In genomic region chr17:44326867-44327444, GRCh38 we compare ENCODE assay signal across 1 cellular context.
A peak's percentile ranks its signal among the peaks of the same experiment; 100 is the strongest.
TF ChIP-seq lines count a peak whose summit lies in the region.

No MANE protein-coding gene starts in this region.

TF ChIP-seq in HepG2, 621 proteins besides CTCF, POLR2A, EP300 and RAD21 (continued from another document and continues in another):
- TF ChIP-seq HOMEZ (CRISPR knock-in tag; IDR thresholded peaks at IDR 0.05; ENCODE audit: low read depth) (0 out of 2 replicates have a peak, but pooled peaks have one; percentile 30), SMYD3 (CRISPR knock-in tag; IDR thresholded peaks at IDR 0.05) (no peak), ZNF740 (CRISPR knock-in tag; IDR thresholded peaks at IDR 0.05) (peak; percentile 99), ZNF44 (CRISPR knock-in tag; IDR thresholded peaks at IDR 0.05) (no peak), HNF1B (CRISPR knock-in tag; IDR thresholded peaks at IDR 0.05) (peak; percentile 65), NFKBIZ (CRISPR knock-in tag; IDR thresholded peaks at IDR 0.05) (no peak), MAFG (CRISPR knock-in tag; IDR thresholded peaks at IDR 0.05) (no peak), HNRNPLL (IDR thresholded peaks at IDR 0.05; ENCODE audit: low read depth, low read length, poor library complexity, severe bottlenecking) (peak; percentile 56), ZNF501 (CRISPR knock-in tag; IDR thresholded peaks at IDR 0.05) (no peak), SP5 (CRISPR knock-in tag; IDR thresholded peaks at IDR 0.05; ENCODE audit: borderline replicate concordance, low read depth) (peak; percentile 89), ZNF7 (CRISPR knock-in tag; IDR thresholded peaks at IDR 0.05) (no peak), THRA (CRISPR knock-in tag; IDR thresholded peaks at IDR 0.05; ENCODE audit: borderline replicate concordance) (no peak), PATZ1 (CRISPR knock-in tag; IDR thresholded peaks at IDR 0.05) (peak; percentile 95), MYC (CRISPR knock-in tag; IDR thresholded peaks at IDR 0.05; ENCODE audit: borderline replicate concordance) (peak; percentile 96), ZNF331 (CRISPR knock-in tag; IDR thresholded peaks at IDR 0.05) (peak; percentile 62), GMEB2 (CRISPR knock-in tag; IDR thresholded peaks at IDR 0.05; ENCODE audit: low read depth) (0 out of 2 replicates have a peak, but pooled peaks have one; percentile 44), ZNF672 (CRISPR knock-in tag; IDR thresholded peaks at IDR 0.05) (no peak), ZNF513 (CRISPR knock-in tag; conservative IDR thresholded peaks at IDR 0.05) (no peak), FOXO4 (CRISPR knock-in tag; conservative IDR thresholded peaks at IDR 0.05) (no peak), ZNF720 (CRISPR knock-in tag; IDR thresholded peaks at IDR 0.05) (no peak), CAMTA2 (CRISPR knock-in tag; IDR thresholded peaks at IDR 0.05; ENCODE audit: borderline replicate concordance) (no peak), NR2C2 (CRISPR knock-in tag; IDR thresholded peaks at IDR 0.05; ENCODE audit: borderline replicate concordance) (0 out of 2 replicates have a peak, but pooled peaks have one; percentile 33), ZNF670 (CRISPR knock-in tag; IDR thresholded peaks at IDR 0.05; ENCODE audit: borderline replicate concordance) (0 out of 2 replicates have a peak, but pooled peaks have one; percentile 23), HINFP (CRISPR knock-in tag; IDR thresholded peaks at IDR 0.05; ENCODE audit: low read depth) (peak; percentile 80; the same call in 1 of the 2 replicates), SPEN (CRISPR knock-in tag; IDR thresholded peaks at IDR 0.05; ENCODE audit: low read depth) (peak; percentile 85), TBX3 (IDR thresholded peaks at IDR 0.05; ENCODE audit: borderline replicate concordance) (no peak), ZNF280D (CRISPR knock-in tag; IDR thresholded peaks at IDR 0.05) (peak; percentile 57; the same call in 1 of the 2 replicates), ZNF280B (CRISPR knock-in tag; IDR thresholded peaks at IDR 0.05; ENCODE audit: borderline replicate concordance) (no peak), RCOR2 (CRISPR knock-in tag; IDR thresholded peaks at IDR 0.05) (0 out of 2 replicates have a peak, but pooled peaks have one; percentile 29), SKI (IDR thresholded peaks at IDR 0.05; ENCODE audit: partially characterized antibody) (peak; percentile 76), CREBL2 (CRISPR knock-in tag; IDR thresholded peaks at IDR 0.05; ENCODE audit: borderline replicate concordance) (no peak), SOX6 (IDR thresholded peaks at IDR 0.05) (no peak), SOX6 (CRISPR knock-in tag; IDR thresholded peaks at IDR 0.05) (no peak), SRF (IDR thresholded peaks at IDR 0.05; ENCODE audit: low read depth, low read length) (peak; percentile 74; the same call in 1 of the 2 replicates), ARNTL (CRISPR knock-in tag; IDR thresholded peaks at IDR 0.05) (peak; percentile 99), ZSCAN20 (CRISPR knock-in tag; IDR thresholded peaks at IDR 0.05; ENCODE audit: borderline replicate concordance) (0 out of 2 replicates have a peak, but pooled peaks have one; percentile 37), TBX2 (CRISPR knock-in tag; IDR thresholded peaks at IDR 0.05; ENCODE audit: borderline replicate concordance) (peak; percentile 82; the same call in 1 of the 2 replicates), ZNF550 (CRISPR knock-in tag; IDR thresholded peaks at IDR 0.05; ENCODE audit: borderline replicate concordance) (no peak), ISX (CRISPR knock-in tag; conservative IDR thresholded peaks at IDR 0.05) (no peak), ZNF24 (IDR thresholded peaks at IDR 0.05) (no peak), CREB1 (IDR thresholded peaks at IDR 0.05) (peak; percentile 67; the same call in 1 of the 2 replicates), CREB1 (CRISPR knock-in tag; IDR thresholded peaks at IDR 0.05) (peak; percentile 88), ZNF576 (CRISPR knock-in tag; IDR thresholded peaks at IDR 0.05) (no peak), ZNF496 (CRISPR knock-in tag; IDR thresholded peaks at IDR 0.05; ENCODE audit: insufficient replicate concordance) (no peak), CENPX (CRISPR knock-in tag; IDR thresholded peaks at IDR 0.05) (no peak), SYNCRIP (IDR thresholded peaks at IDR 0.05; ENCODE audit: insufficient read depth, low read depth, low read length) (no peak)
